In genomic region chr2:113318941-113319340, GRCh38 we compare ENCODE assay signal across 3 cellular contexts. TPM values are rescaled to one million over a fixed set of nuclear protein-coding genes. Genes with fewer than 3 reads are reported as not detected.
"Had no signal": no experiment of that assay in that cellular context is flagged by ENCODE, and none has a peak within 500 bp of the region (broad histone marks: within the 10 kb centered on the region; RNA-seq: fewer than 3 reads in every experiment).

No MANE protein-coding gene starts in this region.

RNA-seq across cellular contexts. Expression of gene PAX8, which starts 40.2 kb away (rescaled TPM):
- total RNA-seq: bronchial epithelial cell, cardiac muscle cell, chondrocyte had no signal
